Comparison of ENCODE assay signal across 8 cellular contexts in genomic region chr19:17841371-17841809, GRCh38. TPM values are rescaled to one million over a fixed set of nuclear protein-coding genes. Genes with fewer than 3 reads are reported as not detected.
A peak's percentile ranks its signal among the peaks of the same experiment; 100 is the strongest.
DNase-seq lines count a peak whose midpoint lies in the region; ATAC-seq and TF ChIP-seq lines count a peak whose summit lies in the region.
"Had no signal": no experiment of that assay in that cellular context is flagged by ENCODE, and none has a peak within 500 bp of the region (broad histone marks: within the 10 kb centered on the region; RNA-seq: fewer than 3 reads in every experiment).

No MANE protein-coding gene starts in this region.

- H3K9me3 ChIP-seq in IMR-90 (ENCODE audit: control insufficient read depth, insufficient read depth, low read length) (no peaks in the 10 kb centered on the region), esophagus muscularis mucosa (no peaks in the 10 kb centered on the region), neuronal stem cell (replicated peaks in 1 of 2; ENCODE audit: control insufficient read depth in 2 of 2, insufficient read depth in 1 of 2, low read depth in 1 of 2, low read length in 2 of 2) (no peaks in the 10 kb centered on the region), psoas muscle (no peaks in the 10 kb centered on the region)
- H3K9me3 ChIP-seq: upper lobe of right lung had no signal

- H2BK20ac ChIP-seq in IMR-90 (ENCODE audit: low read depth, low read length), result no peak overlapping the region

- H3K23ac ChIP-seq in IMR-90 (ENCODE audit: low read depth, low read length), result no peak overlapping the region
- H3K23ac ChIP-seq in neuronal stem cell (ENCODE audit: low read depth, low read length, poor library complexity), result peak overlapping the region; percentile 34

- BruUV-seq in IMR-90 (replicated peaks; lab: Mats Ljungman, UMichigan), result no TSS peak

- no peaks in the 10 kb centered on the region for H3K27me3 Mint-ChIP-seq in activated CD4-positive, alpha-beta T cell treated with anti-CD3 and anti-CD28 coated beads, Interleukin-2, amount 10 ng/mL, durations not matched to agents 24 days and 14 days

- H3K27ac ChIP-seq in IMR-90 (ENCODE audit: insufficient read depth, low read length), result no peak overlapping the region
- no peak overlapping the region for H3K27ac ChIP-seq in esophagus muscularis mucosa (replicated peaks in 1 of 4)
- no peak overlapping the region for H3K27ac ChIP-seq in neuronal stem cell (replicated peaks; ENCODE audit: low read length)
- H3K27ac ChIP-seq in psoas muscle, result no peak overlapping the region
- H3K27ac ChIP-seq: upper lobe of right lung had no signal

- H4K5ac ChIP-seq in IMR-90 (ENCODE audit: low read depth, low read length), result no peak overlapping the region

- H3K9ac ChIP-seq in IMR-90 (ENCODE audit: low read depth, low read length) (no peak overlapping the region), neuronal stem cell (ENCODE audit: low read depth, low read length, poor library complexity) (peak overlapping the region; percentile 92)

- H3K4me1 ChIP-seq in IMR-90 (ENCODE audit: control insufficient read depth, insufficient read depth, low read length), result peaks cover 4% of the 10 kb centered on the region
- H3K4me1 ChIP-seq in esophagus muscularis mucosa, result peaks cover 0 to 23% (median 19%) of the 10 kb centered on the region in 4 donors
- peaks cover 5 to 9% of the 10 kb centered on the region in 2 donors for H3K4me1 ChIP-seq in neuronal stem cell (ENCODE audit: control insufficient read depth in 2 of 2, insufficient read depth in 1 of 2, low read depth in 1 of 2, low read length in 2 of 2)
- H3K4me1 ChIP-seq in psoas muscle, result no peaks in the 10 kb centered on the region
- H3K4me1 ChIP-seq: upper lobe of right lung had no signal

- H2AFZ ChIP-seq in IMR-90 (replicated peaks; ENCODE audit: low read length, poor library complexity) (peak overlapping the region; percentile 88), neuronal stem cell (ENCODE audit: low read length) (peak overlapping the region; percentile 93)

- dilution Hi-C loops in IMR-90 (cut with HindIII; ENCODE audit: low sequenced_read_pairs, unreplicated experiment), result no loop called here

- H2AK5ac ChIP-seq in IMR-90 (ENCODE audit: low read depth, low read length) (no peak overlapping the region), neuronal stem cell (ENCODE audit: low read depth, low read length) (peak overlapping the region; percentile 86)

- no peak for TF ChIP-seq RAD21 in IMR-90 (IDR thresholded peaks at IDR 0.05; ENCODE audit: low read length)

- peaks cover 29% of the 10 kb centered on the region for H3K4me1 Mint-ChIP-seq in activated CD4-positive, alpha-beta T cell treated with anti-CD3 and anti-CD28 coated beads, Interleukin-2, amount 10 ng/mL, durations not matched to agents 24 days and 14 days

- POLR2A ChIA-PET in IMR-90 (lab: Charles Lee; ENCODE audit: unreplicated experiment), result no interaction called here

- H4K8ac ChIP-seq in IMR-90 (ENCODE audit: low read depth in 2 of 2, low read length in 2 of 2) (no peak overlapping the region), neuronal stem cell (ENCODE audit: low read depth, low read length) (no peak overlapping the region)

- H4K91ac ChIP-seq in IMR-90 (ENCODE audit: insufficient read depth, low read depth, low read length), result no peak overlapping the region
- no peak overlapping the region for H4K91ac ChIP-seq in neuronal stem cell (ENCODE audit: low read depth, low read length, poor library complexity)

- in situ Hi-C loops in IMR-90 (cut with MboI; ENCODE audit: low sequenced_read_pairs), result no loop called here

- H2BK120ac ChIP-seq in IMR-90 (ENCODE audit: low read depth, low read length) (no peak overlapping the region), neuronal stem cell (ENCODE audit: low read depth, low read length) (no peak overlapping the region)

- no peak overlapping the region for H3K4ac ChIP-seq in IMR-90 (ENCODE audit: low read depth, low read length)
- no peak overlapping the region for H3K4ac ChIP-seq in neuronal stem cell (ENCODE audit: low read length)

- CTCF ChIA-PET in IMR-90 (lab: Yijun Ruan, JAX), result no interaction called here

- TF ChIP-seq CTCF in IMR-90 (conservative IDR thresholded peaks at IDR 0.05; ENCODE audit: low read depth, low read length) (no peak), esophagus muscularis mucosa (IDR thresholded peaks at IDR 0.05) (no peak), psoas muscle (IDR thresholded peaks at IDR 0.05) (no peak)

- WGBS in IMR-90 (ENCODE audit: extremely low coverage in 2 of 2, insufficient read length in 1 of 2), 2 experiments, result 26% methylated on average over 13 of the region's 30 CpGs; no CpG with 5 or more reads in 1 of the 2 experiments
- WGBS in esophagus muscularis mucosa, result 35% methylated on average over 16 of the region's 30 CpGs
- no CpG with 5 or more reads among the region's 30 CpGs for WGBS in neuronal stem cell (ENCODE audit: extremely low coverage in 2 of 2, insufficient read length in 2 of 2, insufficient replicate concordance in 1 of 2), 2 donors
- WGBS in psoas muscle, 3 donors, result 16 to 20% (median 17%) methylated on average over 26 to 30 of the region's 30 CpGs

- no peaks in the 10 kb centered on the region for H3K9me1 ChIP-seq in IMR-90 (ENCODE audit: insufficient read depth, low read length)

- intact Hi-C loops in IMR-90 (cut with micrococcal nuclease) (no loop called here), esophagus muscularis mucosa (cut with DNase I) (no loop called here), psoas muscle (cut with DNase I) (no loop called here)
- intact Hi-C loops in activated CD4-positive, alpha-beta T cell treated with anti-CD3 and anti-CD28 coated beads, Interleukin-2, amount 10 ng/mL, durations not matched to agents 24 days and 14 days (cut with micrococcal nuclease), result no loop called here

- no peaks in the 10 kb centered on the region for H3K36me3 ChIP-seq in IMR-90 (ENCODE audit: control insufficient read depth, insufficient read depth, low read length)
- peaks cover 0 to 6% (median 2%) of the 10 kb centered on the region in 4 donors for H3K36me3 ChIP-seq in esophagus muscularis mucosa
- no peaks in the 10 kb centered on the region for H3K36me3 ChIP-seq in neuronal stem cell (replicated peaks in 1 of 2; ENCODE audit: control insufficient read depth in 2 of 2, insufficient read depth in 2 of 2, low read length in 2 of 2)
- no peaks in the 10 kb centered on the region for H3K36me3 ChIP-seq in psoas muscle (ENCODE audit: insufficient read depth in 1 of 2, low read depth in 1 of 2)

- peaks cover 87% of the 10 kb centered on the region for H3K36me3 Mint-ChIP-seq in activated CD4-positive, alpha-beta T cell treated with anti-CD3 and anti-CD28 coated beads, Interleukin-2, amount 10 ng/mL, durations not matched to agents 24 days and 14 days (ENCODE audit: low read depth)

- DNase-seq in IMR-90 (no peak), esophagus muscularis mucosa (ENCODE audit: extremely low spot score) (no peak), neuronal stem cell (ENCODE audit: low spot score) (no peak), psoas muscle (no peak), SKM-1 (lab: John Stamatoyannopoulos, UW; ENCODE audit: unreplicated experiment) (no peak)
- DNase-seq in activated CD4-positive, alpha-beta T cell treated with anti-CD3 and anti-CD28 coated beads, Interleukin-2, amount 10 ng/mL, durations not matched to agents 24 days and 14 days, result no peak
- DNase-seq: NCI-H2081 treated with DMSO at 0.1 percent for 48 hours had no signal

- TF ChIP-seq POLR2A in IMR-90 (IDR thresholded peaks at IDR 0.05; ENCODE audit: low read depth, low read length) (no peak), esophagus muscularis mucosa (IDR thresholded peaks at IDR 0.05; ENCODE audit: low read depth) (no peak)

- H3K27me3 ChIP-seq in IMR-90 (ENCODE audit: control insufficient read depth, insufficient read depth, low read length) (peaks cover 14% of the 10 kb centered on the region; the same call in 1 of the 2 replicates), esophagus muscularis mucosa (peaks cover 0 to 81% (median 7%) of the 10 kb centered on the region in 4 donors), neuronal stem cell (ENCODE audit: control insufficient read depth in 3 of 3, insufficient read depth in 3 of 3, low read depth in 1 of 3, low read length in 3 of 3) (peaks cover 0 to 33% (median 2%) of the 10 kb centered on the region in 3 experiments), psoas muscle (ENCODE audit: insufficient read depth in 3 of 3, low read length in 2 of 3) (peaks cover 0 to 71% (median 17%) of the 10 kb centered on the region in 3 donors)
- H3K27me3 ChIP-seq: upper lobe of right lung had no signal

- H2AK9ac ChIP-seq in IMR-90 (replicated peaks; ENCODE audit: low read depth, low read length, poor library complexity), result no peak overlapping the region

- peak overlapping the region; percentile 16 for H2BK12ac ChIP-seq in neuronal stem cell (ENCODE audit: low read length)

- H3K56ac ChIP-seq in IMR-90 (ENCODE audit: extremely low read depth, insufficient read depth, low read length), result no peak overlapping the region

- H3K18ac ChIP-seq in IMR-90 (ENCODE audit: low read depth, low read length) (no peak overlapping the region), neuronal stem cell (ENCODE audit: low read length) (peak overlapping the region; percentile 97)

- no peak for TF ChIP-seq EP300 in esophagus muscularis mucosa (IDR thresholded peaks at IDR 0.05)

- H3K14ac ChIP-seq in IMR-90 (replicated peaks; ENCODE audit: low read depth, low read length) (no peak overlapping the region), neuronal stem cell (ENCODE audit: low read length) (peak overlapping the region; percentile 4)

- no peak overlapping the region for H3K4me3 Mint-ChIP-seq in activated CD4-positive, alpha-beta T cell treated with anti-CD3 and anti-CD28 coated beads, Interleukin-2, amount 10 ng/mL, durations not matched to agents 24 days and 14 days

- H3K27ac Mint-ChIP-seq in activated CD4-positive, alpha-beta T cell treated with anti-CD3 and anti-CD28 coated beads, Interleukin-2, amount 10 ng/mL, durations not matched to agents 24 days and 14 days, result no peak overlapping the region

- peak overlapping the region; percentile 23 for H3K4me2 ChIP-seq in IMR-90 (ENCODE audit: low read depth, low read length)
- H3K4me2 ChIP-seq in neuronal stem cell (ENCODE audit: insufficient read depth, low read length, poor library complexity, severe bottlenecking), result peak overlapping the region; percentile 87

- ATAC-seq in IMR-90 (ENCODE audit: low read depth) (peak; percentile 3), psoas muscle (no peak)

- no peaks in the 10 kb centered on the region for H3K79me1 ChIP-seq in IMR-90 (ENCODE audit: low read depth in 1 of 2, low read length in 2 of 2)
- no peaks in the 10 kb centered on the region for H3K79me1 ChIP-seq in neuronal stem cell (ENCODE audit: low read depth, low read length)

- no peaks in the 10 kb centered on the region for H3K9me3 Mint-ChIP-seq in activated CD4-positive, alpha-beta T cell treated with anti-CD3 and anti-CD28 coated beads, Interleukin-2, amount 10 ng/mL, durations not matched to agents 24 days and 14 days

- H2BK5ac ChIP-seq in IMR-90 (ENCODE audit: low read depth, low read length, poor library complexity, severe bottlenecking), result no peak overlapping the region
- no peak overlapping the region for H2BK5ac ChIP-seq in neuronal stem cell (ENCODE audit: low read length)

- no peaks in the 10 kb centered on the region for H4K20me1 ChIP-seq in IMR-90 (ENCODE audit: insufficient read depth, low read length)

- H2BK15ac ChIP-seq in IMR-90 (ENCODE audit: low read depth, low read length) (no peak overlapping the region), neuronal stem cell (ENCODE audit: low read length) (peak overlapping the region; percentile 100)

- H3K4me3 ChIP-seq in IMR-90 (ENCODE audit: insufficient read depth, low read depth, low read length) (no peak overlapping the region; the same call in 1 of the 2 replicates), esophagus muscularis mucosa (peak overlapping the region; percentile 28 to 53 (median 35)), neuronal stem cell (ENCODE audit: low read length in 2 of 2) (peak overlapping the region; percentile 30 to 78), psoas muscle (no peak overlapping the region)

RNA-seq across cellular contexts. Expression of gene JAK3, which starts 6.4 kb away (rescaled TPM):
- total RNA-seq in IMR-90 (2012; rRNA removed) (0.28 and 0.36 TPM in 2 replicates), esophagus muscularis mucosa (1 to 10 TPM; 2.1 to 8.9 (median 3.4) TPM), psoas muscle (1 to 10 TPM in 3 of 4 donors, under 1 TPM in 1; 0.95 to 4.0 (median 1.1) TPM)
- polyA plus RNA-seq in IMR-90 (2012; rRNA removed) (1.2 and 1.5 TPM in 2 replicates), psoas muscle (under 1 TPM; 0.17 to 0.35 (median 0.31) TPM)
- polyA plus RNA-seq in IMR-90 (2012; cell fraction: cytosol; rRNA removed), result 0.39 and 1.0 TPM in 2 replicates
- polyA plus RNA-seq in IMR-90 (2012; cell fraction: nucleus; rRNA removed; ENCODE audit: low replicate concordance), result 6.6 and 10.8 TPM in 2 replicates
- 3.2 TPM for polyA plus RNA-seq in neuronal stem cell (2013, experiment 1 of 2)
- 3.3 TPM for polyA plus RNA-seq in neuronal stem cell (2013, experiment 2 of 2)
- total RNA-seq in activated CD4-positive, alpha-beta T cell treated with anti-CD3 and anti-CD28 coated beads, Interleukin-2, amount 10 ng/mL, durations not matched to agents 24 days and 14 days, result 226 and 239 TPM in 2 replicates

RNA-seq across cellular contexts. Expression of gene RPL18A, which starts 18.3 kb away (rescaled TPM):
- total RNA-seq in IMR-90 (2012; rRNA removed) (1,241 and 1,351 TPM in 2 replicates), esophagus muscularis mucosa (1,000 to 10,000 TPM; 1,042 to 1,624 (median 1,374) TPM), psoas muscle (1,000 to 10,000 TPM; 1,164 to 1,735 (median 1,510) TPM)
- polyA plus RNA-seq in IMR-90 (2012; rRNA removed) (1,735 and 2,064 TPM in 2 replicates), psoas muscle (1,000 to 10,000 TPM; 2,246 to 3,046 (median 2,399) TPM)
- polyA plus RNA-seq in IMR-90 (2012; cell fraction: cytosol; rRNA removed), result 2,837 and 3,553 TPM in 2 replicates
- polyA plus RNA-seq in IMR-90 (2012; cell fraction: nucleus; rRNA removed; ENCODE audit: low replicate concordance), result 759 and 888 TPM in 2 replicates
- polyA plus RNA-seq in neuronal stem cell (2013, experiment 1 of 2), result 3,857 TPM
- 3,701 TPM for polyA plus RNA-seq in neuronal stem cell (2013, experiment 2 of 2)
- total RNA-seq in activated CD4-positive, alpha-beta T cell treated with anti-CD3 and anti-CD28 coated beads, Interleukin-2, amount 10 ng/mL, durations not matched to agents 24 days and 14 days, result 2,698 and 2,718 TPM in 2 replicates

RNA-seq across cellular contexts. Expression of gene INSL3, which starts 20.1 kb away (rescaled TPM):
- total RNA-seq in IMR-90 (2012; rRNA removed) (not detected in 2 replicates), esophagus muscularis mucosa (not detected), psoas muscle (not detected)
- polyA plus RNA-seq in IMR-90 (2012; rRNA removed) (not detected in 2 replicates), psoas muscle (not detected)
- polyA plus RNA-seq in IMR-90 (2012; cell fraction: cytosol; rRNA removed), result 0.09 TPM in 1 of 2 replicates, not detected in the other
- 0.21 and 0.27 TPM in 2 replicates for polyA plus RNA-seq in IMR-90 (2012; cell fraction: nucleus; rRNA removed; ENCODE audit: low replicate concordance)
- 2.2 TPM for polyA plus RNA-seq in neuronal stem cell (2013, experiment 1 of 2)
- 1.8 TPM for polyA plus RNA-seq in neuronal stem cell (2013, experiment 2 of 2)
- total RNA-seq in activated CD4-positive, alpha-beta T cell treated with anti-CD3 and anti-CD28 coated beads, Interleukin-2, amount 10 ng/mL, durations not matched to agents 24 days and 14 days, result 5.9 and 8.7 TPM in 2 replicates
- total RNA-seq: upper lobe of right lung had no signal

RNA-seq across cellular contexts. Expression of gene SLC5A5, which starts 30.4 kb away (rescaled TPM):
- total RNA-seq in IMR-90 (2012; rRNA removed) (not detected in 2 replicates), esophagus muscularis mucosa (under 1 TPM in 1 of 4 donors, not detected in 3; 0.17 TPM), psoas muscle (not detected)
- polyA plus RNA-seq in IMR-90 (2012; rRNA removed) (not detected in 2 replicates), psoas muscle (not detected)
- not detected in 2 replicates for polyA plus RNA-seq in IMR-90 (2012; cell fraction: cytosol; rRNA removed)
- not detected in 2 replicates for polyA plus RNA-seq in IMR-90 (2012; cell fraction: nucleus; rRNA removed; ENCODE audit: low replicate concordance)
- polyA plus RNA-seq in neuronal stem cell (2013, experiment 1 of 2), result 0.08 TPM
- polyA plus RNA-seq in neuronal stem cell (2013, experiment 2 of 2), result 0.19 TPM
- 1.1 and 1.5 TPM in 2 replicates for total RNA-seq in activated CD4-positive, alpha-beta T cell treated with anti-CD3 and anti-CD28 coated beads, Interleukin-2, amount 10 ng/mL, durations not matched to agents 24 days and 14 days
- total RNA-seq: upper lobe of right lung had no signal

RNA-seq across cellular contexts. Expression of gene B3GNT3, which starts 46.5 kb away (rescaled TPM):
- not detected in 2 replicates for total RNA-seq in IMR-90 (2012; rRNA removed)
- not detected in 2 replicates for polyA plus RNA-seq in IMR-90 (2012; rRNA removed)
- not detected in 2 replicates for polyA plus RNA-seq in IMR-90 (2012; cell fraction: cytosol; rRNA removed)
- polyA plus RNA-seq in IMR-90 (2012; cell fraction: nucleus; rRNA removed; ENCODE audit: low replicate concordance), result not detected in 2 replicates
- total RNA-seq in esophagus muscularis mucosa, result under 1 TPM; 0.33 to 0.84 (median 0.62) TPM
- polyA plus RNA-seq in neuronal stem cell (2013, experiment 1 of 2), result 0.03 TPM
- polyA plus RNA-seq in neuronal stem cell (2013, experiment 2 of 2), result not detected
- not detected in 2 replicates for total RNA-seq in activated CD4-positive, alpha-beta T cell treated with anti-CD3 and anti-CD28 coated beads, Interleukin-2, amount 10 ng/mL, durations not matched to agents 24 days and 14 days
- total RNA-seq in psoas muscle, result under 1 TPM in 1 of 4 donors, not detected in 3; 0.38 TPM
- under 1 TPM in 2 of 3 donors, not detected in 1; 0.03 to 0.08 TPM for polyA plus RNA-seq in psoas muscle

Comparison
In these comparisons a context has a peak if more than half of its experiments do, and no peak if none do; other contexts are left out.
1. H3K4me3 ChIP-seq: peak in esophagus muscularis mucosa (4 of 4) and neuronal stem cell (2 of 2); none in IMR-90 (single experiment) and psoas muscle (single experiment).
2. RNA of gene JAK3, which starts 6.4 kb away (total RNA-seq): 226 to 239 TPM in activated CD4-positive, alpha-beta T cell treated with anti-CD3 and anti-CD28 coated beads, Interleukin-2, amount 10 ng/mL, durations not matched to agents 24 days and 14 days; 2.1 to 8.9 TPM in esophagus muscularis mucosa, 0.95 to 4.0 TPM in psoas muscle and 0.28 to 0.36 TPM in IMR-90; every median in the first group is over 10 times any median in the second.